In genomic region chr9:135152608-135153337, GRCh38 we compare ENCODE assay signal across 18 cellular contexts.
DNase-seq lines count a peak whose midpoint lies in the region; ATAC-seq and TF ChIP-seq lines count a peak whose summit lies in the region.
"Had no signal": no experiment of that assay in that cellular context is flagged by ENCODE, and none has a peak within 500 bp of the region (broad histone marks: within the 10 kb centered on the region; RNA-seq: fewer than 3 reads in every experiment).

No MANE protein-coding gene starts in this region.

- DNase-seq in NCI-H1105 (lab: John Stamatoyannopoulos, UW) (peak; percentile 18), NCI-H1105 treated with DMSO at 0.1 percent for 48 hours (lab: John Stamatoyannopoulos, UW) (no peak), WERI-Rb-1 (peak; percentile 42), mucosa of descending colon (no peak), DMS53 (lab: John Stamatoyannopoulos, UW) (no peak), NOMO-1 treated with DMSO at 0.1 percent for 48 hours (lab: John Stamatoyannopoulos, UW; ENCODE audit: unreplicated experiment) (no peak), colonic mucosa (no peak)
- DNase-seq: activated CD4-positive, alpha-beta memory T cell treated with anti-CD3 and anti-CD28 coated beads for 36 hours; activated naive CD8-positive, alpha-beta T cell treated with anti-CD3 and anti-CD28 coated beads, Interleukin-2, amount 50 U/mL, for 24 hours; CD8-positive, alpha-beta memory T cell; GF-D8; heart right ventricle; NCI-H187; NCI-H774; stimulated activated CD4-positive, alpha-beta T cell treated with anti-CD3 and anti-CD28 coated beads, Interleukin-4, amount 100 ng/mL, for 24 hours; thyroid gland had no signal

- no peaks in the 10 kb centered on the region for H3K9me3 ChIP-seq in HEK293 (ENCODE audit: control insufficient read depth, insufficient read depth, low read depth, low read length)
- peaks cover 2% of the 10 kb centered on the region for H3K9me3 ChIP-seq in WERI-Rb-1 (ENCODE audit: severe bottlenecking)
- H3K9me3 ChIP-seq in mucosa of descending colon = no peaks in the 10 kb centered on the region
- H3K9me3 ChIP-seq in colonic mucosa = no peaks in the 10 kb centered on the region
- H3K9me3 ChIP-seq: SJCRH30, thyroid gland had no signal

- H3K27me3 ChIP-seq in WERI-Rb-1 (ENCODE audit: insufficient read depth, low read depth, severe bottlenecking) = no peaks in the 10 kb centered on the region
- H3K27me3 ChIP-seq in colonic mucosa = no peaks in the 10 kb centered on the region
- H3K27me3 ChIP-seq: SJCRH30, thyroid gland had no signal

- H3K4me1 ChIP-seq in HEK293 (ENCODE audit: control insufficient read depth, insufficient read depth, low read length) (no peaks in the 10 kb centered on the region), mucosa of descending colon (ENCODE audit: low read depth) (no peaks in the 10 kb centered on the region), colonic mucosa (no peaks in the 10 kb centered on the region)
- H3K4me1 ChIP-seq: heart right ventricle had no signal

- H3K36me3 ChIP-seq in HEK293 (ENCODE audit: control insufficient read depth in 2 of 2, insufficient read depth in 1 of 2, low read length in 2 of 2) = no peaks in the 10 kb centered on the region
- no peaks in the 10 kb centered on the region for H3K36me3 ChIP-seq in WERI-Rb-1
- H3K36me3 ChIP-seq in mucosa of descending colon (ENCODE audit: low read depth) = no peaks in the 10 kb centered on the region
- H3K36me3 ChIP-seq in colonic mucosa = no peaks in the 10 kb centered on the region
- H3K36me3 ChIP-seq: heart right ventricle, SJCRH30, thyroid gland had no signal

- TF ChIP-seq CTCF in HEK293 (tag by site-specific recombination; IDR thresholded peaks at IDR 0.05) (no peak), WERI-Rb-1 (IDR thresholded peaks at IDR 0.05; ENCODE audit: low read depth, low read length) (no peak), mucosa of descending colon (IDR thresholded peaks at IDR 0.05) (no peak), colonic mucosa (IDR thresholded peaks at IDR 0.05) (no peak)

- intact Hi-C loops in mucosa of descending colon (cut with DNase I, micrococcal nuclease) = no loop called here
- intact Hi-C loops in colonic mucosa (cut with DNase I) = no loop called here

- no peak overlapping the region for H3K9ac ChIP-seq in colonic mucosa (ENCODE audit: low read depth in 2 of 2, low read length in 2 of 2)

- CTCF ChIA-PET in HEK293 (lab: Yijun Ruan, JAX) = interaction anchor here (0.7 to 1.1 kb wide), 2 partner anchors 66 to 630 kb away, joined by 3 to 5 read pairs; partner anchors contain the start of gene OLFM1

- H3K27ac ChIP-seq in HEK293 (ENCODE audit: extremely low read depth, low read depth, low read length) (no peak overlapping the region), WERI-Rb-1 (no peak overlapping the region), colonic mucosa (no peak overlapping the region)
- H3K27ac ChIP-seq: heart right ventricle, SJCRH30, thyroid gland had no signal

- POLR2A ChIA-PET in HEK293 (lab: Yijun Ruan, JAX) = no interaction called here

- no peak overlapping the region for H3K4me3 ChIP-seq in HEK293 (ENCODE audit: low read depth, low read length)
- H3K4me3 ChIP-seq in WERI-Rb-1 (ENCODE audit: low read depth, low read length) = no peak overlapping the region
- H3K4me3 ChIP-seq in mucosa of descending colon = no peak overlapping the region
- H3K4me3 ChIP-seq in colonic mucosa = no peak overlapping the region
- H3K4me3 ChIP-seq: heart right ventricle, SJCRH30, thyroid gland had no signal

- ATAC-seq in mucosa of descending colon = peak; percentile 56
- ATAC-seq: activated naive CD8-positive, alpha-beta T cell treated with anti-CD3 and anti-CD28 coated beads, Interleukin-2, amount 50 U/mL, for 24 hours; heart right ventricle had no signal

TF ChIP-seq in HEK293, 187 proteins besides CTCF, POLR2A, EP300 and RAD21 (continues in another document):
- TF ChIP-seq, protein P1, sequence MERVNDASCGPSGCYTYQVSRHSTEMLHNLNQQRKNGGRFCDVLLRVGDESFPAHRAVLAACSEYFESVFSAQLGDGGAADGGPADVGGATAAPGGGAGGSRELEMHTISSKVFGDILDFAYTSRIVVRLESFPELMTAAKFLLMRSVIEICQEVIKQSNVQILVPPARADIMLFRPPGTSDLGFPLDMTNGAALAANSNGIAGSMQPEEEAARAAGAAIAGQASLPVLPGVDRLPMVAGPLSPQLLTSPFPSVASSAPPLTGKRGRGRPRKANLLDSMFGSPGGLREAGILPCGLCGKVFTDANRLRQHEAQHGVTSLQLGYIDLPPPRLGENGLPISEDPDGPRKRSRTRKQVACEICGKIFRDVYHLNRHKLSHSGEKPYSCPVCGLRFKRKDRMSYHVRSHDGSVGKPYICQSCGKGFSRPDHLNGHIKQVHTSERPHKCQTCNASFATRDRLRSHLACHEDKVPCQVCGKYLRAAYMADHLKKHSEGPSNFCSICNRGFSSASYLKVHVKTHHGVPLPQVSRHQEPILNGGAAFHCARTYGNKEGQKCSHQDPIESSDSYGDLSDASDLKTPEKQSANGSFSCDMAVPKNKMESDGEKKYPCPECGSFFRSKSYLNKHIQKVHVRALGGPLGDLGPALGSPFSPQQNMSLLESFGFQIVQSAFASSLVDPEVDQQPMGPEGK (tag by site-specific recombination; IDR thresholded peaks at IDR 0.05) = 0 out of 2 replicates have a peak, but pooled peaks have one; percentile 27
- TF ChIP-seq ZNF629 (tag by site-specific recombination; IDR thresholded peaks at IDR 0.05) (no peak), ZNF174 (tag by site-specific recombination; IDR thresholded peaks at IDR 0.05) (no peak), ZNF626 (tag by site-specific recombination; IDR thresholded peaks at IDR 0.05) (no peak), ZNF146 (tag by site-specific recombination; IDR thresholded peaks at IDR 0.05) (no peak), ZSCAN30 (tag by site-specific recombination; IDR thresholded peaks at IDR 0.05) (no peak), ZNF768 (tag by site-specific recombination; IDR thresholded peaks at IDR 0.05) (no peak), KLF9 (tag by site-specific recombination; IDR thresholded peaks at IDR 0.05; ENCODE audit: low read depth) (0 out of 2 replicates have a peak, but pooled peaks have one; percentile 45), SP7 (tag by site-specific recombination; IDR thresholded peaks at IDR 0.05) (0 out of 2 replicates have a peak, but pooled peaks have one; percentile 23), KLF1 (tag by site-specific recombination; IDR thresholded peaks at IDR 0.05) (peak; percentile 80), SETDB1 (IDR thresholded peaks at IDR 0.05; ENCODE audit: insufficient read length, low read length) (no peak)
- TF ChIP-seq, protein P2, sequence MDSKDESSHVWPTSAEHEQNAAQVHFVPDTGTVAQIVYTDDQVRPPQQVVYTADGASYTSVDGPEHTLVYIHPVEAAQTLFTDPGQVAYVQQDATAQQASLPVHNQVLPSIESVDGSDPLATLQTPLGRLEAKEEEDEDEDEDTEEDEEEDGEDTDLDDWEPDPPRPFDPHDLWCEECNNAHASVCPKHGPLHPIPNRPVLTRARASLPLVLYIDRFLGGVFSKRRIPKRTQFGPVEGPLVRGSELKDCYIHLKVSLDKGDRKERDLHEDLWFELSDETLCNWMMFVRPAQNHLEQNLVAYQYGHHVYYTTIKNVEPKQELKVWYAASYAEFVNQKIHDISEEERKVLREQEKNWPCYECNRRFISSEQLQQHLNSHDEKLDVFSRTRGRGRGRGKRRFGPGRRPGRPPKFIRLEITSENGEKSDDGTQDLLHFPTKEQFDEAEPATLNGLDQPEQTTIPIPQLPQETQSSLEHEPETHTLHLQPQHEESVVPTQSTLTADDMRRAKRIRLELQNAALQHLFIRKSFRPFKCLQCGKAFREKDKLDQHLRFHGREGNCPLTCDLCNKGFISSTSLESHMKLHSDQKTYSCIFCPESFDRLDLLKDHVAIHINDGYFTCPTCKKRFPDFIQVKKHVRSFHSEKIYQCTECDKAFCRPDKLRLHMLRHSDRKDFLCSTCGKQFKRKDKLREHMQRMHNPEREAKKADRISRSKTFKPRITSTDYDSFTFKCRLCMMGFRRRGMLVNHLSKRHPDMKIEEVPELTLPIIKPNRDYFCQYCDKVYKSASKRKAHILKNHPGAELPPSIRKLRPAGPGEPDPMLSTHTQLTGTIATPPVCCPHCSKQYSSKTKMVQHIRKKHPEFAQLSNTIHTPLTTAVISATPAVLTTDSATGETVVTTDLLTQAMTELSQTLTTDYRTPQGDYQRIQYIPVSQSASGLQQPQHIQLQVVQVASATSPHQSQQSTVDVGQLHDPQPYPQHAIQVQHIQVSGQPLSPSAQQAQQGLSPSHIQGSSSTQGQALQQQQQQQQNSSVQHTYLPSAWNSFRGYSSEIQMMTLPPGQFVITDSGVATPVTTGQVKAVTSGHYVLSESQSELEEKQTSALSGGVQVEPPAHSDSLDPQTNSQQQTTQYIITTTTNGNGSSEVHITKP (tag by site-specific recombination; IDR thresholded peaks at IDR 0.05) = no peak

Comparison
In these comparisons a context has a peak if more than half of its experiments do, and no peak if none do; other contexts are left out.
1. DNase-seq: peak in NCI-H1105 (single experiment) and WERI-Rb-1 (single experiment); none in NCI-H1105 treated with DMSO at 0.1 percent for 48 hours (single experiment), mucosa of descending colon (0 of 3), DMS53 (single experiment), NOMO-1 treated with DMSO at 0.1 percent for 48 hours (single experiment) and colonic mucosa (single experiment).